In the genomic region with DNA sequence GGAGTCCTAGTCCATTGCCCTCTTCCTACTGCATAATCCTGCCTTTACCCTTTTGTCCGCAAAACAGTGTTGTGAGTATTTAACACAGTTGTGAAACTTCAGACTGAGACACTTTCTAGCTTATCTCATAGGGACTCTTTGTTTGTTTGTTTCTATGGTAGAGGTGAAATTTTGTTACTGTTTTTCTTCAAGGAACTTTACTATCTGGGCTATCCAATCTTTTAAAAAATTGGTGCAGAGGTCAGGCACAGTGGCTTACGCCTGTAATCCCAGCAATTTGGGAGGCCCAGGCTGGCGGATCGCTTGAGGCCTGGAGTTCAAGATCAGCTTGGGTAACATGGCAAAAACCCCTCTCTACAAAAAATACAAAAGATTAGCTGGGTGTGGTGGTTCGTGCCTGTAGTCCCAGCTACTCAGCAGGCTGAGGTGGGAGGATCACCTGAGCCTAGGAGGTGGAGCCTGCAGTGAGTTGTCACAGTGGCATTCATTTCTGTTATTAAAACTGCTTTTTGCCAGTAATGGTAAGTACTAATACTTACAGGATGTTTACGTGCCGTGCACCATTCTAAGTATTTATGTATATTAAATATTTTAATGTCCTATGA, we compare ENCODE assay signal across 2 cellular contexts.
TF ChIP-seq lines count a peak whose summit lies in the region.

No MANE protein-coding gene starts in this region.

TF ChIP-seq in GM23338, 12 proteins besides CTCF, POLR2A, EP300 and RAD21:
- no peak for TF ChIP-seq POLR2AphosphoS5 (IDR thresholded peaks at IDR 0.05; ENCODE audit: low read depth)
- TF ChIP-seq ZNF114 (CRISPR knock-in tag; IDR thresholded peaks at IDR 0.05): no peak
- TF ChIP-seq JUNB (IDR thresholded peaks at IDR 0.05; ENCODE audit: unreplicated experiment): no peak
- TF ChIP-seq CREB1 (CRISPR knock-in tag; IDR thresholded peaks at IDR 0.05; ENCODE audit: low read depth): no peak
- no peak for TF ChIP-seq STAT1 (IDR thresholded peaks at IDR 0.05; ENCODE audit: unreplicated experiment)
- TF ChIP-seq, protein P1, sequence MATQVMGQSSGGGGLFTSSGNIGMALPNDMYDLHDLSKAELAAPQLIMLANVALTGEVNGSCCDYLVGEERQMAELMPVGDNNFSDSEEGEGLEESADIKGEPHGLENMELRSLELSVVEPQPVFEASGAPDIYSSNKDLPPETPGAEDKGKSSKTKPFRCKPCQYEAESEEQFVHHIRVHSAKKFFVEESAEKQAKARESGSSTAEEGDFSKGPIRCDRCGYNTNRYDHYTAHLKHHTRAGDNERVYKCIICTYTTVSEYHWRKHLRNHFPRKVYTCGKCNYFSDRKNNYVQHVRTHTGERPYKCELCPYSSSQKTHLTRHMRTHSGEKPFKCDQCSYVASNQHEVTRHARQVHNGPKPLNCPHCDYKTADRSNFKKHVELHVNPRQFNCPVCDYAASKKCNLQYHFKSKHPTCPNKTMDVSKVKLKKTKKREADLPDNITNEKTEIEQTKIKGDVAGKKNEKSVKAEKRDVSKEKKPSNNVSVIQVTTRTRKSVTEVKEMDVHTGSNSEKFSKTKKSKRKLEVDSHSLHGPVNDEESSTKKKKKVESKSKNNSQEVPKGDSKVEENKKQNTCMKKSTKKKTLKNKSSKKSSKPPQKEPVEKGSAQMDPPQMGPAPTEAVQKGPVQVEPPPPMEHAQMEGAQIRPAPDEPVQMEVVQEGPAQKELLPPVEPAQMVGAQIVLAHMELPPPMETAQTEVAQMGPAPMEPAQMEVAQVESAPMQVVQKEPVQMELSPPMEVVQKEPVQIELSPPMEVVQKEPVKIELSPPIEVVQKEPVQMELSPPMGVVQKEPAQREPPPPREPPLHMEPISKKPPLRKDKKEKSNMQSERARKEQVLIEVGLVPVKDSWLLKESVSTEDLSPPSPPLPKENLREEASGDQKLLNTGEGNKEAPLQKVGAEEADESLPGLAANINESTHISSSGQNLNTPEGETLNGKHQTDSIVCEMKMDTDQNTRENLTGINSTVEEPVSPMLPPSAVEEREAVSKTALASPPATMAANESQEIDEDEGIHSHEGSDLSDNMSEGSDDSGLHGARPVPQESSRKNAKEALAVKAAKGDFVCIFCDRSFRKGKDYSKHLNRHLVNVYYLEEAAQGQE (IDR thresholded peaks at IDR 0.05; ENCODE audit: unreplicated experiment): no peak
TF ChIP-seq in GM23338: peak in this region for 0.

TF ChIP-seq in H1, 55 proteins besides CTCF, POLR2A, EP300 and RAD21:
- TF ChIP-seq POU5F1 (IDR thresholded peaks at IDR 0.05; ENCODE audit: low read depth, low read length) (no peak), EZH2 (IDR thresholded peaks at IDR 0.05; ENCODE audit: low read depth, low read length, severe bottlenecking) (no peak), BACH1 (IDR thresholded peaks at IDR 0.05; ENCODE audit: low read length) (no peak), SUZ12 (IDR thresholded peaks at IDR 0.05; ENCODE audit: low read length) (no peak), RNF2 (IDR thresholded peaks at IDR 0.05; ENCODE audit: borderline replicate concordance, low read depth, low read length, missing control alignments, poor library complexity, severe bottlenecking) (no peak), JUN (IDR thresholded peaks at IDR 0.05; ENCODE audit: low read depth, low read length) (no peak), SAP30 (IDR thresholded peaks at IDR 0.05; ENCODE audit: insufficient read depth, insufficient replicate concordance, low read length) (no peak)
